In the genomic region with DNA sequence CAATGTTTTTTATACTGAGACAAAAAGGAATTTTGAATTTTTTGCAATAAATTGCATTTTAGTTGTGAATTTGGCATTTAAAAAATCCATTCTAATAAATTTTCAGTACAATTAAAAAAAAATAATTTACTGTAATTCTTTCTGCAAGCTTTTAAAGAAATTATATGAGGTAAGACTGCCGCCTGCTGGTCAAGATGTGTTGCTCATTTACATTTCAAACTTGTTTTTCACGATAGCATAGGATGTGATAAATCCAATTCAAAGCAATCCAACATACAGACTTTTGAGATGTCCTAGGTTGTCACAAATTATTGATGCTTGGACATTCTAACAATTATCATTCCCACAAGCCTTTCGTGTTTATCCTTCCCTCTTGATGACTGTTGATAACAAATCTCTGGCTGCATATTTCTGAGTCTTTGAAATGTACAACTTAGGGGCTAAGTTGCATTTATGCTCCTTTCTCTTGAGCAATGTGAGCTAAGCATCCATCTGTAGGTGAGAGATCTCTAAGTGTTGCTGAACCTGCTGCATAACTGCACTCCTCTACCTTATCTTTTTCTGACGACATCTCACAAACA, we compare ENCODE assay signal across 10 cellular contexts. TPM values are rescaled to one million over a fixed set of nuclear protein-coding genes. Genes with fewer than 3 reads are reported as not detected.
DNase-seq lines count a peak whose midpoint lies in the region; ATAC-seq and TF ChIP-seq lines count a peak whose summit lies in the region.
"Had no signal": no experiment of that assay in that cellular context is flagged by ENCODE, and none has a peak within 500 bp of the region (broad histone marks: within the 10 kb centered on the region; RNA-seq: fewer than 3 reads in every experiment).

No MANE protein-coding gene starts in this region.

- H3K27me3 ChIP-seq in BJ (ENCODE audit: control insufficient read depth, insufficient read depth, low read length) (peaks cover 4% of the 10 kb centered on the region), esophagus muscularis mucosa (no peaks in the 10 kb centered on the region), neural progenitor cell (no peaks in the 10 kb centered on the region)

- no peak overlapping the region for H3K9ac ChIP-seq in neural progenitor cell

- CTCF ChIA-PET in BJ (lab: Yijun Ruan, JAX), result interaction anchor here (0.5 to 3.9 kb wide), 10 partner anchors 8 to 1942 kb away, joined by 3 to 58 read pairs (median 4); a partner anchor contains a TSS
- CTCF ChIA-PET in activated CD8-positive, alpha-beta T cell treated with anti-CD3 and anti-CD28 coated beads for 36 hours (lab: Charles Lee), result interaction anchor here (0.6 to 1.8 kb wide), 11 partner anchors 11 to 435 kb away, joined by 3 to 27 read pairs (median 3); a partner anchor contains a TSS

- intact Hi-C loops in activated CD8-positive, alpha-beta T cell treated with anti-CD3 and anti-CD28 coated beads for 36 hours (cut with micrococcal nuclease), result loop anchor here (2.0 kb wide), 1 partner anchor 237 kb away; no protein-coding TSS in a partner anchor
- intact Hi-C loops in esophagus muscularis mucosa (cut with DNase I), result loop anchor here (2.0 kb wide), 1 partner anchor 239 kb away; no protein-coding TSS in a partner anchor

- no peak overlapping the region for H3K27ac Mint-ChIP-seq in activated CD8-positive, alpha-beta T cell treated with anti-CD3 and anti-CD28 coated beads for 36 hours
- no peak overlapping the region for H3K27ac Mint-ChIP-seq in neural progenitor cell
- H3K27ac Mint-ChIP-seq: IgD-negative memory B cell; stimulated activated effector memory CD8-positive, alpha-beta T cell treated with anti-CD3 and anti-CD28 coated beads, Interleukin-12 subunit alpha, Interleukin-12 subunit beta, amount 100 ng/mL, for 72 hours had no signal

- TF ChIP-seq POLR2A in esophagus muscularis mucosa (IDR thresholded peaks at IDR 0.05; ENCODE audit: low read depth), result no peak

- H3K27ac ChIP-seq in esophagus muscularis mucosa (replicated peaks in 1 of 4), result no peak overlapping the region
- H3K27ac ChIP-seq in neural progenitor cell, result no peak overlapping the region

- no peaks in the 10 kb centered on the region for H3K79me2 ChIP-seq in neural progenitor cell (ENCODE audit: low read depth)

- peaks cover 2% of the 10 kb centered on the region for H3K27me3 Mint-ChIP-seq in activated CD8-positive, alpha-beta T cell treated with anti-CD3 and anti-CD28 coated beads for 36 hours
- H3K27me3 Mint-ChIP-seq in neural progenitor cell (ENCODE audit: insufficient read depth, low read depth), result peaks cover 5% of the 10 kb centered on the region

- no peak overlapping the region for H3K4me3 ChIP-seq in BJ (ENCODE audit: low read depth, low read length)
- no peak overlapping the region for H3K4me3 ChIP-seq in esophagus muscularis mucosa
- H3K4me3 ChIP-seq in neural progenitor cell, result no peak overlapping the region

- no peaks in the 10 kb centered on the region for H3K4me1 ChIP-seq in esophagus muscularis mucosa
- no peaks in the 10 kb centered on the region for H3K4me1 ChIP-seq in neural progenitor cell

- ATAC-seq in GM19351 (IDR thresholded peaks at IDR 0.05; ENCODE audit: unreplicated experiment) (peak; percentile 67), HG03457 (IDR thresholded peaks at IDR 0.05; ENCODE audit: unreplicated experiment) (no peak)
- no peak for ATAC-seq in activated CD8-positive, alpha-beta T cell treated with anti-CD3 and anti-CD28 coated beads for 36 hours
- ATAC-seq: stimulated activated effector memory CD8-positive, alpha-beta T cell treated with anti-CD3 and anti-CD28 coated beads, Interleukin-12 subunit alpha, Interleukin-12 subunit beta, amount 100 ng/mL, for 72 hours had no signal

- H3K36me3 ChIP-seq in BJ (ENCODE audit: control insufficient read depth, insufficient read depth, low read length) (no peaks in the 10 kb centered on the region), esophagus muscularis mucosa (no peaks in the 10 kb centered on the region), neural progenitor cell (no peaks in the 10 kb centered on the region)

- no peaks in the 10 kb centered on the region for H3K4me1 Mint-ChIP-seq in activated CD8-positive, alpha-beta T cell treated with anti-CD3 and anti-CD28 coated beads for 36 hours (ENCODE audit: low read depth)
- H3K4me1 Mint-ChIP-seq in neural progenitor cell, result peaks cover 2% of the 10 kb centered on the region
- H3K4me1 Mint-ChIP-seq: IgD-negative memory B cell; stimulated activated effector memory CD8-positive, alpha-beta T cell treated with anti-CD3 and anti-CD28 coated beads, Interleukin-12 subunit alpha, Interleukin-12 subunit beta, amount 100 ng/mL, for 72 hours had no signal

- H3K9me3 Mint-ChIP-seq in activated CD8-positive, alpha-beta T cell treated with anti-CD3 and anti-CD28 coated beads for 36 hours, result no peaks in the 10 kb centered on the region
- peaks cover 3% of the 10 kb centered on the region for H3K9me3 Mint-ChIP-seq in neural progenitor cell
- H3K9me3 Mint-ChIP-seq: IgD-negative memory B cell; stimulated activated effector memory CD8-positive, alpha-beta T cell treated with anti-CD3 and anti-CD28 coated beads, Interleukin-12 subunit alpha, Interleukin-12 subunit beta, amount 100 ng/mL, for 72 hours had no signal

- no peak for DNase-seq in BJ (ENCODE audit: low read depth)
- DNase-seq in NCI-H446 (lab: John Stamatoyannopoulos, UW), result peak; percentile 48 to 77
- DNase-seq in activated CD8-positive, alpha-beta T cell treated with anti-CD3 and anti-CD28 coated beads for 36 hours, result peak; percentile 77
- DNase-seq in esophagus muscularis mucosa (ENCODE audit: extremely low spot score), result no peak
- DNase-seq in neural progenitor cell (ENCODE audit: low spot score), result peak; percentile 77
- DNase-seq in T1000 (lab: John Stamatoyannopoulos, UW), result no peak

- TF ChIP-seq CTCF in BJ (IDR thresholded peaks at IDR 0.05; ENCODE audit: insufficient read depth, low read depth, low read length) (peak; percentile 66), esophagus muscularis mucosa (IDR thresholded peaks at IDR 0.05) (peak; percentile 69 to 84 (median 75)), neural progenitor cell (IDR thresholded peaks at IDR 0.05) (peak; percentile 85)
- TF ChIP-seq CTCF in activated CD8-positive, alpha-beta T cell treated with anti-CD3 and anti-CD28 coated beads for 36 hours (IDR thresholded peaks at IDR 0.05), result no peak

- no peaks in the 10 kb centered on the region for H3K36me3 Mint-ChIP-seq in activated CD8-positive, alpha-beta T cell treated with anti-CD3 and anti-CD28 coated beads for 36 hours (ENCODE audit: low read depth)
- H3K36me3 Mint-ChIP-seq in neural progenitor cell, result no peaks in the 10 kb centered on the region
- H3K36me3 Mint-ChIP-seq: IgD-negative memory B cell; stimulated activated effector memory CD8-positive, alpha-beta T cell treated with anti-CD3 and anti-CD28 coated beads, Interleukin-12 subunit alpha, Interleukin-12 subunit beta, amount 100 ng/mL, for 72 hours had no signal

- no peaks in the 10 kb centered on the region for H3F3A ChIP-seq in neural progenitor cell (ENCODE audit: low read depth)

- H3K9me3 ChIP-seq in esophagus muscularis mucosa (no peaks in the 10 kb centered on the region), neural progenitor cell (ENCODE audit: low read depth) (no peaks in the 10 kb centered on the region)

- 23% methylated on average over 4 of the region's 4 CpGs for whole genome bisulfite sequencing in esophagus muscularis mucosa

- TF ChIP-seq EP300 in esophagus muscularis mucosa (IDR thresholded peaks at IDR 0.05), result no peak

- POLR2A ChIA-PET in BJ (lab: Charles Lee), result no interaction called here
- POLR2A ChIA-PET in activated CD8-positive, alpha-beta T cell treated with anti-CD3 and anti-CD28 coated beads for 36 hours (lab: Charles Lee), result no interaction called here

- no peak overlapping the region for H3K4me2 ChIP-seq in neural progenitor cell

- H2AFZ ChIP-seq in neural progenitor cell (replicated peaks), result no peak overlapping the region

- no peak overlapping the region for H3K4me3 Mint-ChIP-seq in activated CD8-positive, alpha-beta T cell treated with anti-CD3 and anti-CD28 coated beads for 36 hours
- no peak overlapping the region for H3K4me3 Mint-ChIP-seq in neural progenitor cell
- H3K4me3 Mint-ChIP-seq: IgD-negative memory B cell; stimulated activated effector memory CD8-positive, alpha-beta T cell treated with anti-CD3 and anti-CD28 coated beads, Interleukin-12 subunit alpha, Interleukin-12 subunit beta, amount 100 ng/mL, for 72 hours had no signal

- no peaks in the 10 kb centered on the region for H4K20me1 ChIP-seq in neural progenitor cell (ENCODE audit: low read depth)

RNA-seq across cellular contexts. Expression of a gene that starts 21.7 kb away (rescaled TPM):
- polyA plus RNA-seq in BJ (2011; rRNA removed), result 9.4 and 9.5 TPM in 2 replicates
- polyA minus RNA-seq in BJ (2011; rRNA and poly(A)+ RNA removed), result 35.9 and 39.7 TPM in 2 replicates
- under 1 TPM; 0.68 to 0.85 TPM for total RNA-seq in activated CD8-positive, alpha-beta T cell treated with anti-CD3 and anti-CD28 coated beads for 36 hours
- total RNA-seq in esophagus muscularis mucosa (1 to 10 TPM; 5.0 to 9.1 (median 6.4) TPM), neural progenitor cell (ENCODE audit: low replicate concordance) (30.7 and 35.5 TPM in 2 replicates)

RNA-seq across cellular contexts. Expression of a gene that starts 41.9 kb away (rescaled TPM):
- polyA plus RNA-seq in BJ (2011; rRNA removed), result 7.8 and 9.7 TPM in 2 replicates
- 1.2 and 1.3 TPM in 2 replicates for polyA minus RNA-seq in BJ (2011; rRNA and poly(A)+ RNA removed)
- total RNA-seq in activated CD8-positive, alpha-beta T cell treated with anti-CD3 and anti-CD28 coated beads for 36 hours, result not detected
- total RNA-seq in esophagus muscularis mucosa (1 to 10 TPM; 2.9 to 7.2 (median 5.5) TPM), neural progenitor cell (ENCODE audit: low replicate concordance) (20.0 and 24.2 TPM in 2 replicates)
- polyA plus RNA-seq: IgD-negative memory B cell had no signal

Comparison
In these comparisons a context has a peak if more than half of its experiments do, and no peak if none do; other contexts are left out.
1. DNase-seq: peak in NCI-H446 (2 of 2), activated CD8-positive, alpha-beta T cell treated with anti-CD3 and anti-CD28 coated beads for 36 hours (single experiment) and neural progenitor cell (single experiment); none in BJ (single experiment), esophagus muscularis mucosa (single experiment) and T1000 (single experiment).